ENCODE assay signal across 1 cellular context in genomic region chr18:13261658-13262357, GRCh38.
TF ChIP-seq lines count a peak whose summit lies in the region.

No MANE protein-coding gene starts in this region.

TF ChIP-seq in GM23338, 12 proteins besides CTCF, POLR2A, EP300 and RAD21 (continued from another document):
- TF ChIP-seq ZNF462 (CRISPR knock-in tag; IDR thresholded peaks at IDR 0.05): no peak
TF ChIP-seq in GM23338: peak in this region for 0.
